In the genomic region with DNA sequence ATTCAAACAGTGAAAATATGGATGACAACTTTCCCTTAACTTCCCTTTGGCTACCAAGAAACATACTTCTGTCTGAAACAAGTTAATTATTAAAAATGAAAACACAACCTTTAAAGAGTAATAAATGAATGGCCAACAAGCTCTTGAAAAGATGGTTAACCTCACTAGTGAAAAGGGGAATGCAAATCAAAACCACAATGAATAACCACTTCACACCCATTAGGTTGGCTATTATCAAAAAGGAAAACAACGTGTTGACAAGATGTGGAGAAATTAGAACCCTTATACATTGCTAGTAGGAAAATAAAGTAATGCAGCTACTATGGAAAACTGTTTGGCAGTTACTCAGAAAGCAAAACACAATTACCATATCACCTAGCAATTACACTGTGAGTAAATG, we compare ENCODE assay signal across 13 cellular contexts. TPM values are rescaled to one million over a fixed set of nuclear protein-coding genes. Genes with fewer than 3 reads are reported as not detected.
A peak's percentile ranks its signal among the peaks of the same experiment; 100 is the strongest.
DNase-seq lines count a peak whose midpoint lies in the region; ATAC-seq and TF ChIP-seq lines count a peak whose summit lies in the region.
"Had no signal": no experiment of that assay in that cellular context is flagged by ENCODE, and none has a peak within 500 bp of the region (broad histone marks: within the 10 kb centered on the region; RNA-seq: fewer than 3 reads in every experiment).

No MANE protein-coding gene starts in this region.

- H3K27ac Mint-ChIP-seq in CD4-positive, alpha-beta memory T cell: no peak overlapping the region
- no peak overlapping the region for H3K27ac Mint-ChIP-seq in progenitor cell of endocrine pancreas

- no peaks in the 10 kb centered on the region for H3K9me3 ChIP-seq in CD4-positive, alpha-beta memory T cell (ENCODE audit: control insufficient read depth in 1 of 2, low read length in 2 of 2)
- H3K9me3 ChIP-seq: SJCRH30 had no signal

- H3K9me3 Mint-ChIP-seq in CD4-positive, alpha-beta memory T cell: peaks cover 0 to 6% (median 0%) of the 10 kb centered on the region in 8 donors
- H3K9me3 Mint-ChIP-seq in progenitor cell of endocrine pancreas (ENCODE audit: low read depth): peaks cover 3% of the 10 kb centered on the region

- peaks cover 6 to 16% of the 10 kb centered on the region in 2 donors for H3K36me3 Mint-ChIP-seq in CD4-positive, alpha-beta memory T cell
- H3K36me3 Mint-ChIP-seq in progenitor cell of endocrine pancreas (ENCODE audit: insufficient read depth): no peaks in the 10 kb centered on the region

- H3K36me3 ChIP-seq in CD4-positive, alpha-beta memory T cell (ENCODE audit: insufficient read depth, low read length): no peaks in the 10 kb centered on the region
- H3K36me3 ChIP-seq: SJCRH30 had no signal

- peaks cover 56 to 88% (median 72%) of the 10 kb centered on the region in 4 donors for H3K4me1 Mint-ChIP-seq in CD4-positive, alpha-beta memory T cell
- peaks cover 16% of the 10 kb centered on the region for H3K4me1 Mint-ChIP-seq in progenitor cell of endocrine pancreas (ENCODE audit: low read depth)

- peak; percentile 74 for ATAC-seq in GM18508 (IDR thresholded peaks at IDR 0.05; ENCODE audit: insufficient read depth, unreplicated experiment)
- peak; percentile 66 for ATAC-seq in GM21360 (IDR thresholded peaks at IDR 0.05; ENCODE audit: unreplicated experiment)
- ATAC-seq in HG03097 (IDR thresholded peaks at IDR 0.05; ENCODE audit: low FRiP score, unreplicated experiment): peak; percentile 78
- ATAC-seq: HCT116 had no signal

- no peak for TF ChIP-seq CTCF in GM13976 (IDR thresholded peaks at IDR 0.05; ENCODE audit: borderline replicate concordance, control extremely low read depth, extremely low read depth, insufficient read depth, missing control alignments)
- TF ChIP-seq CTCF in progenitor cell of endocrine pancreas (IDR thresholded peaks at IDR 0.05; ENCODE audit: unreplicated experiment): no peak

- no peaks in the 10 kb centered on the region for H3K27me3 Mint-ChIP-seq in CD4-positive, alpha-beta memory T cell
- no peaks in the 10 kb centered on the region for H3K27me3 Mint-ChIP-seq in progenitor cell of endocrine pancreas

- in situ Hi-C loops in GM13976 (cut with MboI; ENCODE audit: low sequenced_read_pairs, unreplicated experiment): no loop called here

- H3K27ac ChIP-seq in CD4-positive, alpha-beta memory T cell (ENCODE audit: low read depth, low read length): no peak overlapping the region
- H3K27ac ChIP-seq: SJCRH30 had no signal

- no peaks in the 10 kb centered on the region for H3K27me3 ChIP-seq in CD4-positive, alpha-beta memory T cell (ENCODE audit: insufficient read depth, low read length)
- H3K27me3 ChIP-seq: SJCRH30 had no signal

- CTCF ChIA-PET in CD4-positive, alpha-beta memory T cell (lab: Charles Lee; ENCODE audit: partially characterized antibody): no interaction called here

- peak; percentile 24 for DNase-seq in astrocyte of the hippocampus (ENCODE audit: low read depth, low spot score)
- no peak for DNase-seq in GM13976 (ENCODE audit: low spot score)
- no peak for DNase-seq in CD4-positive, alpha-beta memory T cell
- DNase-seq in NCI-H1694 (lab: John Stamatoyannopoulos, UW): no peak
- DNase-seq in progenitor cell of endocrine pancreas (ENCODE audit: low spot score, unreplicated experiment): no peak
- DNase-seq: Calu3; effector memory CD4-positive, alpha-beta T cell; occipital lobe; SJCRH30 had no signal

- H3K4me3 Mint-ChIP-seq in CD4-positive, alpha-beta memory T cell: peak overlapping the region in 3 of 8 donors; percentile 8 to 53 (median 29)
- H3K4me3 Mint-ChIP-seq in progenitor cell of endocrine pancreas (ENCODE audit: low read depth): no peak overlapping the region

- POLR2A ChIA-PET in CD4-positive, alpha-beta memory T cell (lab: Charles Lee; ENCODE audit: partially characterized antibody): no interaction called here

- intact Hi-C loops in CD4-positive, alpha-beta memory T cell (cut with micrococcal nuclease): no loop called here

- no peak overlapping the region for H3K4me3 ChIP-seq in CD4-positive, alpha-beta memory T cell (ENCODE audit: low read length in 2 of 2)
- H3K4me3 ChIP-seq: SJCRH30 had no signal

- peaks cover 48% of the 10 kb centered on the region for H3K4me1 ChIP-seq in CD4-positive, alpha-beta memory T cell (ENCODE audit: insufficient read depth, low read length)
- H3K4me1 ChIP-seq: SJCRH30 had no signal

RNA-seq across cellular contexts. Expression of gene COP1, which starts 14.1 kb away (rescaled TPM):
- total RNA-seq in CD4-positive, alpha-beta memory T cell: 10 to 100 TPM; 44.6 to 45.1 TPM
- 10 to 100 TPM; 38.4 to 43.7 TPM for polyA plus RNA-seq in CD4-positive, alpha-beta memory T cell
- 58.1 and 60.2 TPM in 2 replicates for total RNA-seq in progenitor cell of endocrine pancreas
